9 cellular contexts compared by ENCODE assay signal in genomic region chr11:63762662-63763505, GRCh38. TPM values are rescaled to one million over a fixed set of nuclear protein-coding genes. Genes with fewer than 3 reads are reported as not detected.
DNase-seq lines count a peak whose midpoint lies in the region; ATAC-seq and TF ChIP-seq lines count a peak whose summit lies in the region.
"Had no signal": no experiment of that assay in that cellular context is flagged by ENCODE, and none has a peak within 500 bp of the region (broad histone marks: within the 10 kb centered on the region; RNA-seq: fewer than 3 reads in every experiment).

No MANE protein-coding gene starts in this region.

- no peak overlapping the region for H3K27ac ChIP-seq in HEK293 (ENCODE audit: extremely low read depth, low read depth, low read length)

- H3K4me1 ChIP-seq in HEK293 (ENCODE audit: control insufficient read depth, insufficient read depth, low read length) (no peaks in the 10 kb centered on the region), skeletal muscle satellite cell (ENCODE audit: control insufficient read depth, insufficient read depth, low read length) (peaks cover 25% of the 10 kb centered on the region)

- CTCF ChIA-PET in HEK293 (lab: Yijun Ruan, JAX), result no interaction called here
- CTCF ChIA-PET in activated CD4-positive, alpha-beta T cell treated with anti-CD3 and anti-CD28 coated beads, Interleukin-2, amount 10 ng/mL, durations not matched to agents 7 days and 5 days (lab: Charles Lee), result no interaction called here

- no peaks in the 10 kb centered on the region for H3K27me3 Mint-ChIP-seq in activated CD4-positive, alpha-beta T cell treated with anti-CD3 and anti-CD28 coated beads, Interleukin-2, amount 10 ng/mL, durations not matched to agents 7 days and 5 days
- no peaks in the 10 kb centered on the region for H3K27me3 Mint-ChIP-seq in natural killer cell treated with Interleukin-12 subunit alpha and Interleukin-12 subunit beta and Interleukin-15 and Interleukin-18, amount 100 ng/mL, for 72 hours
- H3K27me3 Mint-ChIP-seq: activated naive CD8-positive, alpha-beta T cell treated with anti-CD3 and anti-CD28 coated beads, Interleukin-2, amount 10 ng/mL, durations not matched to agents 7 days and 5 days had no signal

- H3K9ac ChIP-seq in skeletal muscle satellite cell (ENCODE audit: low read depth, low read length), result peak overlapping the region; percentile 26

- peaks cover 3% of the 10 kb centered on the region for H3K36me3 Mint-ChIP-seq in activated CD4-positive, alpha-beta T cell treated with anti-CD3 and anti-CD28 coated beads, Interleukin-2, amount 10 ng/mL, durations not matched to agents 7 days and 5 days (ENCODE audit: low read depth)
- H3K36me3 Mint-ChIP-seq in natural killer cell treated with Interleukin-12 subunit alpha and Interleukin-12 subunit beta and Interleukin-15 and Interleukin-18, amount 100 ng/mL, for 72 hours, result no peaks in the 10 kb centered on the region
- H3K36me3 Mint-ChIP-seq: activated naive CD8-positive, alpha-beta T cell treated with anti-CD3 and anti-CD28 coated beads, Interleukin-2, amount 10 ng/mL, durations not matched to agents 7 days and 5 days had no signal

- H3K27me3 ChIP-seq in skeletal muscle satellite cell (ENCODE audit: control insufficient read depth, insufficient read depth, low read length), result no peaks in the 10 kb centered on the region

- no peak for ATAC-seq in natural killer cell treated with Interleukin-12 subunit alpha and Interleukin-12 subunit beta and Interleukin-15 and Interleukin-18, amount 100 ng/mL, for 72 hours

- no peak overlapping the region for H3K4me3 Mint-ChIP-seq in activated CD4-positive, alpha-beta T cell treated with anti-CD3 and anti-CD28 coated beads, Interleukin-2, amount 10 ng/mL, durations not matched to agents 7 days and 5 days
- H3K4me3 Mint-ChIP-seq in natural killer cell treated with Interleukin-12 subunit alpha and Interleukin-12 subunit beta and Interleukin-15 and Interleukin-18, amount 100 ng/mL, for 72 hours, result no peak overlapping the region
- H3K4me3 Mint-ChIP-seq: activated naive CD8-positive, alpha-beta T cell treated with anti-CD3 and anti-CD28 coated beads, Interleukin-2, amount 10 ng/mL, durations not matched to agents 7 days and 5 days had no signal

- H3K36me3 ChIP-seq in HEK293 (ENCODE audit: control insufficient read depth in 2 of 2, insufficient read depth in 1 of 2, low read length in 2 of 2) (peaks cover 0 to 60% of the 10 kb centered on the region in 2 experiments; a peak in 2 of 3 replicates), skeletal muscle satellite cell (ENCODE audit: insufficient read depth, low read length) (peaks cover 23% of the 10 kb centered on the region)

- no peak overlapping the region for H3K4me3 ChIP-seq in HEK293 (ENCODE audit: low read depth, low read length)
- peak overlapping the region; percentile 11 to 18 for H3K4me3 ChIP-seq in cardiac fibroblast (replicated peaks in 1 of 2; ENCODE audit: low read depth in 2 of 2, low read length in 2 of 2)
- H3K4me3 ChIP-seq in skeletal muscle satellite cell (ENCODE audit: low read length), result no peak overlapping the region

- H3K9me3 ChIP-seq in HEK293 (ENCODE audit: control insufficient read depth, insufficient read depth, low read depth, low read length) (no peaks in the 10 kb centered on the region), skeletal muscle satellite cell (replicated peaks; ENCODE audit: low read length) (no peaks in the 10 kb centered on the region)

- TF ChIP-seq CTCF in HEK293 (tag by site-specific recombination; IDR thresholded peaks at IDR 0.05) (no peak), cardiac fibroblast (IDR thresholded peaks at IDR 0.05; ENCODE audit: low read depth, low read length) (no peak)

- no peaks in the 10 kb centered on the region for H3K9me3 Mint-ChIP-seq in activated CD4-positive, alpha-beta T cell treated with anti-CD3 and anti-CD28 coated beads, Interleukin-2, amount 10 ng/mL, durations not matched to agents 7 days and 5 days
- H3K9me3 Mint-ChIP-seq in natural killer cell treated with Interleukin-12 subunit alpha and Interleukin-12 subunit beta and Interleukin-15 and Interleukin-18, amount 100 ng/mL, for 72 hours, result no peaks in the 10 kb centered on the region
- H3K9me3 Mint-ChIP-seq: activated naive CD8-positive, alpha-beta T cell treated with anti-CD3 and anti-CD28 coated beads, Interleukin-2, amount 10 ng/mL, durations not matched to agents 7 days and 5 days had no signal

- DNase-seq in cardiac fibroblast (ENCODE audit: low read depth in 2 of 2) (peak; percentile 19 to 48), islet precursor cell (peak; percentile 77), DMS79 treated with DMSO at 0.1 percent for 48 hours (lab: John Stamatoyannopoulos, UW) (no peak)
- DNase-seq in activated CD4-positive, alpha-beta T cell treated with anti-CD3 and anti-CD28 coated beads, Interleukin-2, amount 10 ng/mL, durations not matched to agents 7 days and 5 days, result no peak
- no peak for DNase-seq in central memory CD4-positive, alpha-beta T cell
- DNase-seq in natural killer cell treated with Interleukin-12 subunit alpha and Interleukin-12 subunit beta and Interleukin-15 and Interleukin-18, amount 100 ng/mL, for 72 hours (ENCODE audit: low spot score), result no peak
- DNase-seq: activated naive CD8-positive, alpha-beta T cell treated with anti-CD3 and anti-CD28 coated beads, Interleukin-2, amount 10 ng/mL, durations not matched to agents 7 days and 5 days had no signal

- peak overlapping the region; percentile 45 for H3K4me2 ChIP-seq in skeletal muscle satellite cell (ENCODE audit: low read length)

- peaks cover 9% of the 10 kb centered on the region for H3K4me1 Mint-ChIP-seq in activated CD4-positive, alpha-beta T cell treated with anti-CD3 and anti-CD28 coated beads, Interleukin-2, amount 10 ng/mL, durations not matched to agents 7 days and 5 days
- H3K4me1 Mint-ChIP-seq in natural killer cell treated with Interleukin-12 subunit alpha and Interleukin-12 subunit beta and Interleukin-15 and Interleukin-18, amount 100 ng/mL, for 72 hours (ENCODE audit: low read depth in 2 of 2), result peaks cover 7 to 8% of the 10 kb centered on the region in 2 donors

- H3K27ac Mint-ChIP-seq in activated CD4-positive, alpha-beta T cell treated with anti-CD3 and anti-CD28 coated beads, Interleukin-2, amount 10 ng/mL, durations not matched to agents 7 days and 5 days, result no peak overlapping the region
- no peak overlapping the region for H3K27ac Mint-ChIP-seq in natural killer cell treated with Interleukin-12 subunit alpha and Interleukin-12 subunit beta and Interleukin-15 and Interleukin-18, amount 100 ng/mL, for 72 hours
- H3K27ac Mint-ChIP-seq: activated naive CD8-positive, alpha-beta T cell treated with anti-CD3 and anti-CD28 coated beads, Interleukin-2, amount 10 ng/mL, durations not matched to agents 7 days and 5 days had no signal

- POLR2A ChIA-PET in HEK293 (lab: Yijun Ruan, JAX), result no interaction called here
- POLR2A ChIA-PET in activated CD4-positive, alpha-beta T cell treated with anti-CD3 and anti-CD28 coated beads, Interleukin-2, amount 10 ng/mL, durations not matched to agents 7 days and 5 days (lab: Charles Lee), result no interaction called here

TF ChIP-seq in HEK293, 187 proteins besides CTCF, POLR2A, EP300 and RAD21:
- no peak for TF ChIP-seq ZNF510 (tag by site-specific recombination; IDR thresholded peaks at IDR 0.05; ENCODE audit: insufficient replicate concordance)
- TF ChIP-seq ZNF202 (tag by site-specific recombination; IDR thresholded peaks at IDR 0.05; ENCODE audit: borderline replicate concordance), result 0 out of 2 replicates have a peak, but pooled peaks have one; percentile 36

RNA-seq across cellular contexts. Expression of gene ZFTA, which starts 5.7 kb away (rescaled TPM):
- total RNA-seq in skeletal muscle satellite cell (2012; rRNA removed), result 13.4 and 15.3 TPM in 2 replicates
- 1 to 10 TPM; 1.1 TPM for total RNA-seq in activated CD4-positive, alpha-beta T cell treated with anti-CD3 and anti-CD28 coated beads, Interleukin-2, amount 10 ng/mL, durations not matched to agents 7 days and 5 days
- total RNA-seq in natural killer cell treated with Interleukin-12 subunit alpha and Interleukin-12 subunit beta and Interleukin-15 and Interleukin-18, amount 100 ng/mL, for 72 hours, result 1 to 10 TPM; 5.0 to 7.6 TPM

RNA-seq across cellular contexts. Expression of gene SPINDOC, which starts 50.4 kb away (rescaled TPM):
- 13.3 and 15.2 TPM in 2 replicates for total RNA-seq in skeletal muscle satellite cell (2012; rRNA removed)
- total RNA-seq in activated CD4-positive, alpha-beta T cell treated with anti-CD3 and anti-CD28 coated beads, Interleukin-2, amount 10 ng/mL, durations not matched to agents 7 days and 5 days, result 10 to 100 TPM; 38.4 to 40.7 TPM
- total RNA-seq in natural killer cell treated with Interleukin-12 subunit alpha and Interleukin-12 subunit beta and Interleukin-15 and Interleukin-18, amount 100 ng/mL, for 72 hours, result 10 to 100 TPM; 34.3 to 65.1 TPM

Comparison
In these comparisons a context has a peak if more than half of its experiments do, and no peak if none do; other contexts are left out.
1. H3K4me3 ChIP-seq: peak in cardiac fibroblast (2 of 2); none in HEK293 (single experiment) and skeletal muscle satellite cell (single experiment).
2. DNase-seq: peak in cardiac fibroblast (2 of 2) and islet precursor cell (single experiment); none in DMS79 treated with DMSO at 0.1 percent for 48 hours (single experiment), activated CD4-positive, alpha-beta T cell treated with anti-CD3 and anti-CD28 coated beads, Interleukin-2, amount 10 ng/mL, durations not matched to agents 7 days and 5 days (single experiment), central memory CD4-positive, alpha-beta T cell (single experiment) and natural killer cell treated with Interleukin-12 subunit alpha and Interleukin-12 subunit beta and Interleukin-15 and Interleukin-18, amount 100 ng/mL, for 72 hours (single experiment).